In the genomic region with DNA sequence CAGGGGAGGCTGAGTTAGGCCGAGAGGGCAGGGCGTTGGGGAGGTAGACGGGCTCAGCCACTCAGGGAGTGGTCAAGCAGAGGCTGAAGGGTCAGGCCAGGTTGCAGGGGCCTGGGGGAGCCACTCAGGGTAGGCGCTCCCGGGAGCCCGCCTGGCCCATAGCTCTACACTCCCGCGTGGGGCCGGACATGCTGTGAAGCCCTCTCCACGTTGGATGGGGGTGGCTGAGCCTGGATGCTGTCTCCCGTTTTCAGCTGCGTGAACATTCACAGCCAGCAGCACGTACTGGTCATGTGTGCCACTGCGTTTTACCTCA, we compare ENCODE assay signal across 15 cellular contexts. TPM values are rescaled to one million over a fixed set of nuclear protein-coding genes. Genes with fewer than 3 reads are reported as not detected.
A peak's percentile ranks its signal among the peaks of the same experiment; 100 is the strongest.
DNase-seq lines count a peak whose midpoint lies in the region; ATAC-seq and TF ChIP-seq lines count a peak whose summit lies in the region.
"Had no signal": no experiment of that assay in that cellular context is flagged by ENCODE, and none has a peak within 500 bp of the region (broad histone marks: within the 10 kb centered on the region; RNA-seq: fewer than 3 reads in every experiment).

No MANE protein-coding gene starts in this region.

- H3K36me3 Mint-ChIP-seq in endodermal cell (ENCODE audit: low read depth): peaks cover 67% of the 10 kb centered on the region
- peaks cover 39% of the 10 kb centered on the region for H3K36me3 Mint-ChIP-seq in activated CD4-positive, alpha-beta memory T cell treated with anti-CD3 and anti-CD28 coated beads, Interleukin-2, amount 10 ng/mL, durations not matched to agents 7 days and 5 days (ENCODE audit: low read depth)

- no peak for TF ChIP-seq CTCF in endodermal cell (conservative IDR thresholded peaks at IDR 0.05)
- no peak for TF ChIP-seq CTCF in osteoblast (IDR thresholded peaks at IDR 0.05; ENCODE audit: extremely low read depth, low read depth, low read length)

- H4K20me1 ChIP-seq in osteoblast (ENCODE audit: insufficient read depth, low read length): no peaks in the 10 kb centered on the region

- ATAC-seq in Right ventricle myocardium superior (ENCODE audit: poor library complexity) (no peak), left colon (no peak), HG03135 (IDR thresholded peaks at IDR 0.05; ENCODE audit: unreplicated experiment) (no peak)

- intact Hi-C loops in Right ventricle myocardium superior (cut with DNase I) (no loop called here), cardiac septum (cut with DNase I) (no loop called here), left colon (cut with DNase I, micrococcal nuclease) (no loop called here)

- H3K4me1 ChIP-seq in endodermal cell (ENCODE audit: control insufficient read depth, insufficient read depth, low read length) (no peaks in the 10 kb centered on the region), osteoblast (ENCODE audit: insufficient read depth, low read length) (no peaks in the 10 kb centered on the region)
- H3K4me1 ChIP-seq: Caco-2 had no signal

- H3K9ac ChIP-seq in endodermal cell (ENCODE audit: extremely low read depth, low read length, poor library complexity, severe bottlenecking): no peak overlapping the region
- H3K9ac ChIP-seq: GM23248 had no signal

- H3K36me3 ChIP-seq in endodermal cell (ENCODE audit: control insufficient read depth, insufficient read depth, low read length): peaks cover 57% of the 10 kb centered on the region
- peaks cover 65% of the 10 kb centered on the region for H3K36me3 ChIP-seq in osteoblast (ENCODE audit: insufficient read depth, low read length)

- no peak overlapping the region for H2AFZ ChIP-seq in osteoblast (ENCODE audit: low read length)
- H2AFZ ChIP-seq: GM23248 had no signal

- no peak overlapping the region for H3K4me2 ChIP-seq in osteoblast (ENCODE audit: insufficient read depth, low read length)

- WGBS in endodermal cell (ENCODE audit: insufficient coverage in 1 of 2, insufficient read length in 1 of 2), 2 experiments: 93% methylated on average over 12 to 14 of the region's 14 CpGs

- no peak overlapping the region for H3K4me3 Mint-ChIP-seq in endodermal cell
- no peak overlapping the region for H3K4me3 Mint-ChIP-seq in activated CD4-positive, alpha-beta memory T cell treated with anti-CD3 and anti-CD28 coated beads, Interleukin-2, amount 10 ng/mL, durations not matched to agents 7 days and 5 days
- H3K4me3 Mint-ChIP-seq: CD4-positive, alpha-beta T cell had no signal

- CTCF ChIA-PET in activated CD4-positive, alpha-beta memory T cell treated with anti-CD3 and anti-CD28 coated beads, Interleukin-2, amount 10 ng/mL, durations not matched to agents 7 days and 5 days (lab: Charles Lee): no interaction called here

- H3K4me3 ChIP-seq in endodermal cell (ENCODE audit: low read length): no peak overlapping the region
- H3K4me3 ChIP-seq in osteoblast (ENCODE audit: insufficient read depth, low read length): no peak overlapping the region
- H3K4me3 ChIP-seq: GM23248 had no signal

- H3K9me3 ChIP-seq in endodermal cell (ENCODE audit: control insufficient read depth, low read length) (no peaks in the 10 kb centered on the region), osteoblast (ENCODE audit: low read depth, low read length) (no peaks in the 10 kb centered on the region)
- H3K9me3 ChIP-seq: BE2C, Caco-2 had no signal

- no peaks in the 10 kb centered on the region for H3K9me3 Mint-ChIP-seq in endodermal cell
- H3K9me3 Mint-ChIP-seq in activated CD4-positive, alpha-beta memory T cell treated with anti-CD3 and anti-CD28 coated beads, Interleukin-2, amount 10 ng/mL, durations not matched to agents 7 days and 5 days: no peaks in the 10 kb centered on the region
- H3K9me3 Mint-ChIP-seq: CD4-positive, alpha-beta T cell had no signal

- DNase-seq in Right ventricle myocardium superior: peak; percentile 27
- DNase-seq in cardiac septum (ENCODE audit: low spot score): no peak
- no peak for DNase-seq in endodermal cell
- peak; percentile 71 for DNase-seq in osteoblast (ENCODE audit: insufficient read length, low spot score, missing footprints)
- no peak for DNase-seq in left colon
- no peak for DNase-seq in activated CD4-positive, alpha-beta memory T cell treated with anti-CD3 and anti-CD28 coated beads, Interleukin-2, amount 10 ng/mL, durations not matched to agents 7 days and 5 days
- DNase-seq: BE2C; C1 segment of cervical spinal cord; Caco-2; CD4-positive, alpha-beta T cell; GM23248; HCEC 1CT had no signal

- POLR2A ChIA-PET in activated CD4-positive, alpha-beta memory T cell treated with anti-CD3 and anti-CD28 coated beads, Interleukin-2, amount 10 ng/mL, durations not matched to agents 7 days and 5 days (lab: Charles Lee): no interaction called here

- no peaks in the 10 kb centered on the region for H3K27me3 Mint-ChIP-seq in endodermal cell (ENCODE audit: insufficient read depth)
- H3K27me3 Mint-ChIP-seq in activated CD4-positive, alpha-beta memory T cell treated with anti-CD3 and anti-CD28 coated beads, Interleukin-2, amount 10 ng/mL, durations not matched to agents 7 days and 5 days: no peaks in the 10 kb centered on the region
- H3K27me3 Mint-ChIP-seq: CD4-positive, alpha-beta T cell had no signal

- H3K27ac Mint-ChIP-seq in endodermal cell: peak overlapping the region; percentile 52
- no peak overlapping the region for H3K27ac Mint-ChIP-seq in activated CD4-positive, alpha-beta memory T cell treated with anti-CD3 and anti-CD28 coated beads, Interleukin-2, amount 10 ng/mL, durations not matched to agents 7 days and 5 days
- H3K27ac Mint-ChIP-seq: CD4-positive, alpha-beta T cell had no signal

- no peaks in the 10 kb centered on the region for H3K79me2 ChIP-seq in osteoblast (ENCODE audit: insufficient read depth, low read length)

- peaks cover 5% of the 10 kb centered on the region for H3K4me1 Mint-ChIP-seq in endodermal cell
- no peaks in the 10 kb centered on the region for H3K4me1 Mint-ChIP-seq in activated CD4-positive, alpha-beta memory T cell treated with anti-CD3 and anti-CD28 coated beads, Interleukin-2, amount 10 ng/mL, durations not matched to agents 7 days and 5 days

- H3K27me3 ChIP-seq in endodermal cell (ENCODE audit: control insufficient read depth, insufficient read depth, low read length, poor library complexity, severe bottlenecking): no peaks in the 10 kb centered on the region
- no peaks in the 10 kb centered on the region for H3K27me3 ChIP-seq in osteoblast (ENCODE audit: insufficient read depth, low read length)
- H3K27me3 ChIP-seq: BE2C had no signal

- H3K27ac ChIP-seq in endodermal cell (ENCODE audit: low read depth, low read length) (no peak overlapping the region), osteoblast (ENCODE audit: low read depth, low read length) (no peak overlapping the region)
- H3K27ac ChIP-seq: GM23248, HL-60 had no signal

RNA-seq across cellular contexts. Expression of a gene that starts 14.0 kb away (rescaled TPM):
- total RNA-seq in Right ventricle myocardium superior (0.54 TPM), cardiac septum (1.1 TPM), endodermal cell (1 to 10 TPM in 1 of 2 donors, under 1 TPM in 1; 1.00 to 2.5 TPM), osteoblast (0.59 and 0.72 TPM in 2 replicates), left colon (under 1 TPM; 0.73 to 0.82 TPM)
- polyA plus RNA-seq in endodermal cell (2013, experiment 1 of 2): 0.32 TPM
- polyA plus RNA-seq in endodermal cell (2013, experiment 2 of 2): 0.41 TPM
- total RNA-seq in activated CD4-positive, alpha-beta memory T cell treated with anti-CD3 and anti-CD28 coated beads, Interleukin-2, amount 10 ng/mL, durations not matched to agents 7 days and 5 days: under 1 TPM; 0.60 to 0.65 TPM
- total RNA-seq: GM23248, HT1080 had no signal
- polyA plus RNA-seq: GM23248 had no signal

RNA-seq across cellular contexts. Expression of a gene that starts 57.8 kb away (rescaled TPM):
- 15.8 TPM for total RNA-seq in Right ventricle myocardium superior
- 19.1 TPM for total RNA-seq in cardiac septum
- 10 to 100 TPM; 45.2 to 48.6 TPM for total RNA-seq in endodermal cell
- 47.0 TPM for polyA plus RNA-seq in endodermal cell (2013, experiment 1 of 2)
- polyA plus RNA-seq in endodermal cell (2013, experiment 2 of 2): 44.0 TPM
- total RNA-seq in osteoblast: 19.2 and 61.2 TPM in 2 replicates
- 10 to 100 TPM; 21.5 to 23.5 TPM for total RNA-seq in left colon
- total RNA-seq in activated CD4-positive, alpha-beta memory T cell treated with anti-CD3 and anti-CD28 coated beads, Interleukin-2, amount 10 ng/mL, durations not matched to agents 7 days and 5 days: 1 to 10 TPM; 7.4 to 7.5 TPM

Comparison
In these comparisons a context has a peak if more than half of its experiments do, and no peak if none do; other contexts are left out.
1. DNase-seq: peak in Right ventricle myocardium superior (single experiment) and osteoblast (single experiment); none in cardiac septum (single experiment), endodermal cell (single experiment), left colon (0 of 2) and activated CD4-positive, alpha-beta memory T cell treated with anti-CD3 and anti-CD28 coated beads, Interleukin-2, amount 10 ng/mL, durations not matched to agents 7 days and 5 days (single experiment).